17 cellular contexts compared by ENCODE assay signal in genomic region chr6:142800240-142800639, GRCh38.
DNase-seq lines count a peak whose midpoint lies in the region; ATAC-seq and TF ChIP-seq lines count a peak whose summit lies in the region.
"Had no signal": no experiment of that assay in that cellular context is flagged by ENCODE, and none has a peak within 500 bp of the region (broad histone marks: within the 10 kb centered on the region; RNA-seq: fewer than 3 reads in every experiment).

No MANE protein-coding gene starts in this region.

- TF ChIP-seq RAD21 in SK-N-SH (IDR thresholded peaks at IDR 0.05; ENCODE audit: low read length), result no peak

- H3K36me3 ChIP-seq in ACC112 (ENCODE audit: insufficient read depth, low read length) (peaks cover 4% of the 10 kb centered on the region; the same call in 1 of the 2 replicates), SK-N-SH (replicated peaks in 1 of 2; ENCODE audit: control insufficient read depth in 1 of 2, insufficient read depth in 2 of 2, low read length in 1 of 2) (peaks cover 0 to 3% of the 10 kb centered on the region in 2 experiments)
- H3K36me3 ChIP-seq in CD4-positive, alpha-beta memory T cell (ENCODE audit: insufficient read depth, low read length), result no peaks in the 10 kb centered on the region
- H3K36me3 ChIP-seq: MG63, SJSA1 had no signal

- H3K27ac Mint-ChIP-seq in CD4-positive, alpha-beta memory T cell, result peak overlapping the region in 6 of 7 donors; percentile 17 to 85 (median 39)
- peak overlapping the region; percentile 81 for H3K27ac Mint-ChIP-seq in central memory CD8-positive, alpha-beta T cell (ENCODE audit: low read depth)
- no peak overlapping the region for H3K27ac Mint-ChIP-seq in T-helper 2 cell treated with Interferon-gamma antibody and Interleukin-4, amounts not matched to agents 5 μg/mL and 100 μg/mL, for 36 hours

- no peak overlapping the region for H3K4me3 ChIP-seq in ACC112 (ENCODE audit: low read depth, low read length)
- no peak overlapping the region for H3K4me3 ChIP-seq in CD4-positive, alpha-beta memory T cell (ENCODE audit: low read length in 2 of 2)
- H3K4me3 ChIP-seq in SK-N-SH (ENCODE audit: low read depth in 2 of 2, low read length in 1 of 2), result no peak overlapping the region
- H3K4me3 ChIP-seq: GM12878, MG63, SJSA1 had no signal

- no peak for TF ChIP-seq CTCF in SK-N-SH (IDR thresholded peaks at IDR 0.05)

- H4K20me1 ChIP-seq in SK-N-SH (ENCODE audit: insufficient read depth), result no peaks in the 10 kb centered on the region

- H3K4me1 ChIP-seq in ACC112 (ENCODE audit: control insufficient read depth, insufficient read depth, low read length, unreplicated experiment) (peaks cover 37% of the 10 kb centered on the region), SK-N-SH (ENCODE audit: control insufficient read depth in 1 of 2, insufficient read depth in 2 of 2, low read depth in 1 of 2, low read length in 1 of 2) (peaks cover 16 to 20% of the 10 kb centered on the region in 2 experiments)
- H3K4me1 ChIP-seq in CD4-positive, alpha-beta memory T cell (ENCODE audit: insufficient read depth, low read length), result peaks cover 89% of the 10 kb centered on the region

- H3K27ac ChIP-seq in ACC112 (ENCODE audit: low read depth, low read length) (peak overlapping the region; percentile 44; the same call in 1 of the 2 replicates), SK-N-SH (ENCODE audit: low read depth in 2 of 2, low read length in 1 of 2) (peak overlapping the region in 1 of 2 experiments; percentile 95; a peak in 3 of 4 replicates)
- no peak overlapping the region for H3K27ac ChIP-seq in CD4-positive, alpha-beta memory T cell (ENCODE audit: low read depth, low read length)
- H3K27ac ChIP-seq: SJSA1 had no signal

- TF ChIP-seq EP300 in SK-N-SH (IDR thresholded peaks at IDR 0.05; ENCODE audit: borderline replicate concordance in 1 of 2, low read depth in 1 of 2, low read length in 1 of 2), result peak in 1 of 2 experiments; percentile 58; a peak in 1 of 4 replicates

- H3K9me2 ChIP-seq in SK-N-SH, result no peaks in the 10 kb centered on the region

- H3K9ac ChIP-seq in SK-N-SH, result peak overlapping the region; percentile 47; the same call in 1 of the 2 replicates

- no peaks in the 10 kb centered on the region for H3K27me3 ChIP-seq in ACC112 (ENCODE audit: insufficient read depth, low read length)
- H3K27me3 ChIP-seq in CD4-positive, alpha-beta memory T cell (ENCODE audit: insufficient read depth, low read length), result no peaks in the 10 kb centered on the region
- no peaks in the 10 kb centered on the region for H3K27me3 ChIP-seq in SK-N-SH (ENCODE audit: insufficient read depth)
- H3K27me3 ChIP-seq: MG63, SJSA1 had no signal

- DNase-seq in CD4-positive, alpha-beta memory T cell, result no peak
- DNase-seq in SK-N-SH (no peak), NCI-H2227 (lab: John Stamatoyannopoulos, UW; ENCODE audit: unreplicated experiment) (no peak), GF-D8 (lab: John Stamatoyannopoulos, UW) (no peak), ACHN (no peak)
- no peak for DNase-seq in central memory CD8-positive, alpha-beta T cell (ENCODE audit: low spot score in 2 of 2)
- DNase-seq in T-helper 2 cell treated with Interferon-gamma antibody and Interleukin-4, amounts not matched to agents 5 μg/mL and 100 μg/mL, for 36 hours (ENCODE audit: low spot score), result no peak
- DNase-seq: AML-193, Karpas-422, MG63, NCI-H1092, NCI-H1694, NCI-H2227 treated with DMSO at 0.1 percent for 48 hours, NCI-H524 treated with DMSO at 0.1 percent for 48 hours had no signal

- peak overlapping the region; percentile 40; the same call in 1 of the 2 replicates for H3K4me2 ChIP-seq in SK-N-SH

- H3F3A ChIP-seq in SK-N-SH (replicated peaks; ENCODE audit: insufficient read depth), result peaks cover 32% of the 10 kb centered on the region

- H3K36me3 Mint-ChIP-seq in CD4-positive, alpha-beta memory T cell, result peaks cover 11 to 30% of the 10 kb centered on the region in 2 donors
- peaks cover 8% of the 10 kb centered on the region for H3K36me3 Mint-ChIP-seq in central memory CD8-positive, alpha-beta T cell (ENCODE audit: insufficient read depth)
- H3K36me3 Mint-ChIP-seq in T-helper 2 cell treated with Interferon-gamma antibody and Interleukin-4, amounts not matched to agents 5 μg/mL and 100 μg/mL, for 36 hours (ENCODE audit: low read depth), result peaks cover 10% of the 10 kb centered on the region

- ATAC-seq in central memory CD8-positive, alpha-beta T cell (replicated peaks; ENCODE audit: extremely low read depth, poor library complexity, severe bottlenecking), result no peak
- ATAC-seq: GM12878 had no signal

- H3K27me3 Mint-ChIP-seq in CD4-positive, alpha-beta memory T cell, result no peaks in the 10 kb centered on the region
- no peaks in the 10 kb centered on the region for H3K27me3 Mint-ChIP-seq in central memory CD8-positive, alpha-beta T cell
- no peaks in the 10 kb centered on the region for H3K27me3 Mint-ChIP-seq in T-helper 2 cell treated with Interferon-gamma antibody and Interleukin-4, amounts not matched to agents 5 μg/mL and 100 μg/mL, for 36 hours (ENCODE audit: low read depth)

- H3K4me3 Mint-ChIP-seq in CD4-positive, alpha-beta memory T cell, result peak overlapping the region in 2 of 8 donors; percentile 8 to 19
- H3K4me3 Mint-ChIP-seq in central memory CD8-positive, alpha-beta T cell, result no peak overlapping the region
- H3K4me3 Mint-ChIP-seq in T-helper 2 cell treated with Interferon-gamma antibody and Interleukin-4, amounts not matched to agents 5 μg/mL and 100 μg/mL, for 36 hours, result no peak overlapping the region

- in situ Hi-C loops in ACHN (cut with HindIII; ENCODE audit: low pct_ligation_motif_present, low pct_unique_long_range_greater_than_20kb, low sequenced_read_pairs), result no loop called here

- H3K79me2 ChIP-seq in ACC112 (ENCODE audit: control insufficient read depth, insufficient read depth, low read length, unreplicated experiment) (peaks cover 12% of the 10 kb centered on the region), SK-N-SH (ENCODE audit: insufficient read depth) (peaks cover 37% of the 10 kb centered on the region)

- H2AFZ ChIP-seq in ACC112 (ENCODE audit: low read length, unreplicated experiment) (no peak overlapping the region), SK-N-SH (ENCODE audit: low read depth) (no peak overlapping the region)

- CTCF ChIA-PET in CD4-positive, alpha-beta memory T cell (lab: Charles Lee; ENCODE audit: partially characterized antibody), result interaction anchor here (1.3 kb wide), 1 partner anchor 54 kb away, joined by 3 read pairs; no protein-coding TSS in a partner anchor
- CTCF ChIA-PET in SK-N-SH (lab: Yijun Ruan, JAX), result interaction anchor here (1.2 kb wide), 1 partner anchor 108 kb away, joined by 4 read pairs; no protein-coding TSS in a partner anchor

- peaks cover 61 to 93% (median 77%) of the 10 kb centered on the region in 4 donors for H3K4me1 Mint-ChIP-seq in CD4-positive, alpha-beta memory T cell
- H3K4me1 Mint-ChIP-seq in central memory CD8-positive, alpha-beta T cell, result peaks cover 65% of the 10 kb centered on the region
- H3K4me1 Mint-ChIP-seq in T-helper 2 cell treated with Interferon-gamma antibody and Interleukin-4, amounts not matched to agents 5 μg/mL and 100 μg/mL, for 36 hours (ENCODE audit: low read depth), result peaks cover 30% of the 10 kb centered on the region

- POLR2A ChIA-PET in CD4-positive, alpha-beta memory T cell (lab: Charles Lee; ENCODE audit: partially characterized antibody), result interaction anchor here (1.0 to 1.2 kb wide), 2 partner anchors 10 to 19 kb away, joined by 3 read pairs; no protein-coding TSS in a partner anchor
- POLR2A ChIA-PET in SK-N-SH (lab: Yijun Ruan, JAX), result no interaction called here

- no peaks in the 10 kb centered on the region for H3K9me3 ChIP-seq in CD4-positive, alpha-beta memory T cell (ENCODE audit: control insufficient read depth in 1 of 2, low read length in 2 of 2)
- no peaks in the 10 kb centered on the region for H3K9me3 ChIP-seq in SK-N-SH
- H3K9me3 ChIP-seq: MG63, SJSA1 had no signal

- intact Hi-C loops in CD4-positive, alpha-beta memory T cell (cut with micrococcal nuclease), result no loop called here

- no peaks in the 10 kb centered on the region for H3K9me3 Mint-ChIP-seq in CD4-positive, alpha-beta memory T cell
- no peaks in the 10 kb centered on the region for H3K9me3 Mint-ChIP-seq in central memory CD8-positive, alpha-beta T cell
- no peaks in the 10 kb centered on the region for H3K9me3 Mint-ChIP-seq in T-helper 2 cell treated with Interferon-gamma antibody and Interleukin-4, amounts not matched to agents 5 μg/mL and 100 μg/mL, for 36 hours

TF ChIP-seq in SK-N-SH, 30 proteins besides CTCF, POLR2A, EP300 and RAD21 (continues in another document):
- no peak for TF ChIP-seq SIN3A (IDR thresholded peaks at IDR 0.05; ENCODE audit: borderline replicate concordance, low read depth, low read length)
- peak; percentile 43; the same call in 1 of the 2 replicates for TF ChIP-seq TEAD4 (IDR thresholded peaks at IDR 0.05; ENCODE audit: borderline replicate concordance, insufficient read depth)
- TF ChIP-seq JUND (IDR thresholded peaks at IDR 0.05), result peak; percentile 35; the same call in 1 of the 2 replicates
- TF ChIP-seq FOSL2 (IDR thresholded peaks at IDR 0.05; ENCODE audit: borderline replicate concordance, low read depth), result peak; percentile 42; the same call in 1 of the 2 replicates
- TF ChIP-seq TCF12 (IDR thresholded peaks at IDR 0.05), result peak; percentile 33; the same call in 1 of the 2 replicates
- no peak for TF ChIP-seq NRF1 (IDR thresholded peaks at IDR 0.05; ENCODE audit: low read depth, low read length)
- TF ChIP-seq RFX5 (IDR thresholded peaks at IDR 0.05; ENCODE audit: low read length), result no peak
- 0 out of 2 replicates have a peak, but pooled peaks have one; percentile 20 for TF ChIP-seq POLR2AphosphoS5 (IDR thresholded peaks at IDR 0.05; ENCODE audit: low read depth, low read length)
- TF ChIP-seq NFIC (IDR thresholded peaks at IDR 0.05; ENCODE audit: borderline replicate concordance), result peak; percentile 30; the same call in 1 of the 2 replicates
- TF ChIP-seq PBX3 (IDR thresholded peaks at IDR 0.05), result peak; percentile 78
- TF ChIP-seq FOXM1 (IDR thresholded peaks at IDR 0.05; ENCODE audit: low read depth), result no peak
- no peak for TF ChIP-seq RCOR1 (IDR thresholded peaks at IDR 0.05; ENCODE audit: low read length)
- no peak for TF ChIP-seq SMC3 (IDR thresholded peaks at IDR 0.05; ENCODE audit: low read depth, low read length)
- no peak for TF ChIP-seq FOXJ3 (CRISPR knock-in tag; IDR thresholded peaks at IDR 0.05)
